1 cellular context compared by ENCODE assay signal in genomic region chr17:82228842-82229685, GRCh38.
A peak's percentile ranks its signal among the peaks of the same experiment; 100 is the strongest.
TF ChIP-seq lines count a peak whose summit lies in the region.

Gene SLC16A3 (plus strand): TSS chr17:82229042. CDS start chr17:82236009, 6,967 bp downstream.

TF ChIP-seq in HepG2, 621 proteins besides CTCF, POLR2A, EP300 and RAD21 (continued from another document and continues in another):
- TF ChIP-seq NFAT5 (CRISPR knock-in tag; IDR thresholded peaks at IDR 0.05) (0 out of 2 replicates have a peak, but pooled peaks have one; percentile 85), GMEB2 (CRISPR knock-in tag; IDR thresholded peaks at IDR 0.05; ENCODE audit: low read depth) (no peak), NPAS2 (CRISPR knock-in tag; IDR thresholded peaks at IDR 0.05; ENCODE audit: borderline replicate concordance) (no peak), ELF4 (CRISPR knock-in tag; IDR thresholded peaks at IDR 0.05; ENCODE audit: borderline replicate concordance) (no peak), MYPOP (CRISPR knock-in tag; IDR thresholded peaks at IDR 0.05) (no peak), HOXA3 (CRISPR knock-in tag; IDR thresholded peaks at IDR 0.05) (peak; percentile 29; the same call in 1 of the 2 replicates), RNF219 (CRISPR knock-in tag; IDR thresholded peaks at IDR 0.05) (no peak; the same call in 1 of the 2 replicates), ZNF274 (CRISPR knock-in tag; IDR thresholded peaks at IDR 0.05) (no peak; the same call in 1 of the 2 replicates), PREB (CRISPR knock-in tag; IDR thresholded peaks at IDR 0.05) (no peak), POGK (CRISPR knock-in tag; conservative IDR thresholded peaks at IDR 0.05) (0 out of 2 replicates have a peak, but pooled peaks have one; percentile 1), ZC3H4 (CRISPR knock-in tag; IDR thresholded peaks at IDR 0.05; ENCODE audit: borderline replicate concordance) (no peak), ZNF280D (CRISPR knock-in tag; IDR thresholded peaks at IDR 0.05) (no peak), ZNF329 (CRISPR knock-in tag; IDR thresholded peaks at IDR 0.05; ENCODE audit: low read depth) (peak; percentile 89), ARID2 (CRISPR knock-in tag; IDR thresholded peaks at IDR 0.05; ENCODE audit: borderline replicate concordance) (no peak), NR2C2 (CRISPR knock-in tag; IDR thresholded peaks at IDR 0.05; ENCODE audit: borderline replicate concordance) (0 out of 2 replicates have a peak, but pooled peaks have one; percentile 8), IRF2 (CRISPR knock-in tag; IDR thresholded peaks at IDR 0.05) (no peak), FLYWCH1 (CRISPR knock-in tag; IDR thresholded peaks at IDR 0.05) (peak; percentile 94), FOXM1 (CRISPR knock-in tag; IDR thresholded peaks at IDR 0.05) (0 out of 2 replicates have a peak, but pooled peaks have one; percentile 43), EHMT2 (IDR thresholded peaks at IDR 0.05; ENCODE audit: borderline replicate concordance, low read depth, low read length) (no peak), ZNF687 (CRISPR knock-in tag; IDR thresholded peaks at IDR 0.05) (no peak), SMAD9 (CRISPR knock-in tag; IDR thresholded peaks at IDR 0.05) (no peak), AHDC1 (CRISPR knock-in tag; IDR thresholded peaks at IDR 0.05; ENCODE audit: borderline replicate concordance) (peak; percentile 88), ZNF737 (CRISPR knock-in tag; IDR thresholded peaks at IDR 0.05; ENCODE audit: borderline replicate concordance) (no peak)
